In genomic region chr22:23070418-23071162, GRCh38 we compare ENCODE assay signal across 8 cellular contexts. TPM values are rescaled to one million over a fixed set of nuclear protein-coding genes. Genes with fewer than 3 reads are reported as not detected.
DNase-seq lines count a peak whose midpoint lies in the region; ATAC-seq and TF ChIP-seq lines count a peak whose summit lies in the region.

TSS of gene GNAZ (plus strand) at chr22:23070519. CDS start at chr22:23095696, 25,177 bp downstream.

- TF ChIP-seq CTCF in BJ (IDR thresholded peaks at IDR 0.05; ENCODE audit: insufficient read depth, low read depth, low read length), result no peak
- no peak for TF ChIP-seq CTCF in NB4 (IDR thresholded peaks at IDR 0.05; ENCODE audit: low read depth, low read length)
- TF ChIP-seq CTCF in progenitor cell of endocrine pancreas (IDR thresholded peaks at IDR 0.05; ENCODE audit: unreplicated experiment), result no peak

- peak within 1 kb of the TSS; percentile 81 for H3K4me3 ChIP-seq in BJ (ENCODE audit: low read depth, low read length)
- H3K4me3 ChIP-seq in NB4 (ENCODE audit: low read depth, low read length), result peak within 1 kb of the TSS; percentile 40

- H3K4me3 Mint-ChIP-seq in activated naive CD4-positive, alpha-beta T cell treated with anti-CD3 and anti-CD28 coated beads, Interleukin-2, amount 50 U/mL, for 24 hours, result peak within 1 kb of the TSS; percentile 84
- peak within 1 kb of the TSS; percentile 84 for H3K4me3 Mint-ChIP-seq in progenitor cell of endocrine pancreas (ENCODE audit: low read depth)

- no peak for TF ChIP-seq POLR2A in NB4 (IDR thresholded peaks at IDR 0.05; ENCODE audit: extremely low read depth, insufficient read length)

- intact Hi-C loops in left cardiac atrium (cut with DNase I), result no loop called here

- CTCF ChIA-PET in BJ (lab: Yijun Ruan, JAX), result interaction anchor here (0.8 to 1.5 kb wide), 2 partner anchors 114 to 483 kb away, joined by 3 to 4 read pairs; no protein-coding TSS in a partner anchor

- no peaks in the 10 kb centered on the region for H3K27me3 Mint-ChIP-seq in activated naive CD4-positive, alpha-beta T cell treated with anti-CD3 and anti-CD28 coated beads, Interleukin-2, amount 50 U/mL, for 24 hours
- H3K27me3 Mint-ChIP-seq in progenitor cell of endocrine pancreas, result peaks cover 43% of the 10 kb centered on the region

- H3K4me1 Mint-ChIP-seq in activated naive CD4-positive, alpha-beta T cell treated with anti-CD3 and anti-CD28 coated beads, Interleukin-2, amount 50 U/mL, for 24 hours, result peaks cover 19% of the 10 kb centered on the region
- peaks cover 19% of the 10 kb centered on the region for H3K4me1 Mint-ChIP-seq in progenitor cell of endocrine pancreas (ENCODE audit: low read depth)

- H3K27ac Mint-ChIP-seq in activated naive CD4-positive, alpha-beta T cell treated with anti-CD3 and anti-CD28 coated beads, Interleukin-2, amount 50 U/mL, for 24 hours, result no peak within 1 kb of the TSS
- H3K27ac Mint-ChIP-seq in progenitor cell of endocrine pancreas, result peak within 1 kb of the TSS; percentile 95

- ATAC-seq in GM19035 (IDR thresholded peaks at IDR 0.05; ENCODE audit: unreplicated experiment) (peak; percentile 35), left cardiac atrium (peak; percentile 24 to 46), HG03469 (IDR thresholded peaks at IDR 0.05; ENCODE audit: unreplicated experiment) (no peak)

- no peaks in the 10 kb centered on the region for H3K9me3 Mint-ChIP-seq in activated naive CD4-positive, alpha-beta T cell treated with anti-CD3 and anti-CD28 coated beads, Interleukin-2, amount 50 U/mL, for 24 hours
- H3K9me3 Mint-ChIP-seq in progenitor cell of endocrine pancreas (ENCODE audit: low read depth), result no peaks in the 10 kb centered on the region

- no peaks in the 10 kb centered on the region for H3K36me3 Mint-ChIP-seq in activated naive CD4-positive, alpha-beta T cell treated with anti-CD3 and anti-CD28 coated beads, Interleukin-2, amount 50 U/mL, for 24 hours
- H3K36me3 Mint-ChIP-seq in progenitor cell of endocrine pancreas (ENCODE audit: insufficient read depth), result no peaks in the 10 kb centered on the region

- no peak for DNase-seq in BJ (ENCODE audit: low read depth)
- peak; percentile 14 for DNase-seq in NB4 (ENCODE audit: low read depth)
- DNase-seq in left cardiac atrium, result peak; percentile 34
- DNase-seq in progenitor cell of endocrine pancreas (ENCODE audit: low spot score, unreplicated experiment), result no peak
- DNase-seq in hippocampal formation (lab: John Stamatoyannopoulos, UW), result no peak

- H3K36me3 ChIP-seq in BJ (ENCODE audit: control insufficient read depth, insufficient read depth, low read length), result no peaks in the 10 kb centered on the region

- POLR2A ChIA-PET in BJ (lab: Charles Lee), result no interaction called here

- no peaks in the 10 kb centered on the region; the same call in 1 of the 2 replicates for H3K27me3 ChIP-seq in BJ (ENCODE audit: control insufficient read depth, insufficient read depth, low read length)

RNA-seq across cellular contexts. Expression of gene GNAZ, which starts in this region (rescaled TPM):
- polyA plus RNA-seq in BJ (2011; rRNA removed), result 9.1 and 12.6 TPM in 2 replicates
- polyA minus RNA-seq in BJ (2011; rRNA and poly(A)+ RNA removed), result 8.5 and 10.0 TPM in 2 replicates
- total RNA-seq in left cardiac atrium (1 to 10 TPM; 2.6 to 2.8 TPM), progenitor cell of endocrine pancreas (16.3 and 19.2 TPM in 2 replicates)

Comparison
In these comparisons a context has a peak if more than half of its experiments do, and no peak if none do; other contexts are left out.
1. DNase-seq: peak in NB4 (single experiment) and left cardiac atrium (single experiment); none in BJ (single experiment), progenitor cell of endocrine pancreas (single experiment) and hippocampal formation (0 of 2).